In the genomic region with DNA sequence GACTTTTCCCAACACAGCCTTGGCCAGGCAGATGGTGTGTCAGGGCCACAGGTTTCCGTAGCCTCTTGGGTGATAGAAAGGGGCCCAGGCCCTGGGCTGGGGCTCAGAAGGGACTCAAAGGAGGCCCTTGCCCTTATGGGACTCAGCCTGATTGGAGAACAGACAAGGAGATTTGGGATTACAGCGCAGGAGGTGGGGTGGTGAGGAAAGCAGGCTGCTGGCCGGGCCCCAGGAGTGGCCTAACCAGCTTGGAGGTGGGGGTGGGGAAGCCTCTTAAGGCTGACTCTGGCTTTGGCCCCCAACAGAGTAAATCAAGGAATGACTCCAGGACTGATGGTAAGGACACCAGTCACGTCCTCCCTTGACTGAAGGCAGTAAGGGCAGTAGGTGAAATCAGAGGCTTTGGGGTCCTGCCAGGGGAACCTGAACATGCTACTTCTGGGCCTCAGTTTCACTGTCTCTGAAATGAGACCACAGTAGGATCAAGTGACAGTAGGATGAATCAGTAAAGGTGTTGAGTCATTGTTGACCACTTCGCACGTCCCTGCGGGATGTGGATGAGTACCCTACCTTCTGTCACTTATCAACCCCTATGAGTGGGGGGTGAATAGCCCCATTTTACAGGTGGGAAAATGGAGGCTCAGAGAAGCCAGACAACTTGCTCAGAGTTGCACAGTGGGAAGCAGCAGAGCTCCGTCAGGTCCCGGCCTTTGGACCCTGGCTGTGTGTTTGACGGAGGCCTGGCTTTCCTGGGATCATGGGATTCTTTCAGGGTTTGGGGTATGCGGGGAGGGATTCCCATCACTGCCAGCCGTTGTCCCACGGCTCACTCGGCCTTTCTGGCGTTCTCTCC, we compare ENCODE assay signal across 14 cellular contexts. TPM values are rescaled to one million over a fixed set of nuclear protein-coding genes. Genes with fewer than 3 reads are reported as not detected.
A peak's percentile ranks its signal among the peaks of the same experiment; 100 is the strongest.
DNase-seq lines count a peak whose midpoint lies in the region; ATAC-seq, FAIRE-seq and TF ChIP-seq lines count a peak whose summit lies in the region.
"Had no signal": no experiment of that assay in that cellular context is flagged by ENCODE, and none has a peak within 500 bp of the region (broad histone marks: within the 10 kb centered on the region; RNA-seq: fewer than 3 reads in every experiment).

No MANE protein-coding gene starts in this region.

- FAIRE-seq in GM12891 (lab: Jason Lieb, UNC): no peak

- peaks cover 83% of the 10 kb centered on the region for H3K4me1 ChIP-seq in BLaER1

- intact Hi-C loops in dendritic cell treated with granulocyte-macrophage colony-stimulating factor and Interleukin-4, amounts not matched to agents 40 ng/mL and 50 ng/mL, for 4 days (cut with micrococcal nuclease): no loop called here

- H3K27ac ChIP-seq in BLaER1: no peak overlapping the region

- no peak overlapping the region for H3K4me3 ChIP-seq in BLaER1

- peaks cover 36% of the 10 kb centered on the region for H3K36me3 ChIP-seq in BLaER1

- DNase-seq in NCI-H524 (lab: John Stamatoyannopoulos, UW): peak; percentile 37 to 74
- no peak for DNase-seq in neural crest cell (ENCODE audit: low read depth, low spot score)
- no peak for DNase-seq in GM12891 (ENCODE audit: insufficient read length, low spot score)
- DNase-seq in GM20000 (ENCODE audit: low spot score): no peak
- DNase-seq: activated naive CD8-positive, alpha-beta T cell treated with anti-CD3 and anti-CD28 coated beads, Interleukin-2, amount 50 U/mL, for 24 hours; CD4-positive, CD25-positive, alpha-beta regulatory T cell; HCEC 1CT; KG1; naive B cell; T1000 had no signal

- no peaks in the 10 kb centered on the region for H3K9me3 Mint-ChIP-seq in dendritic cell treated with granulocyte-macrophage colony-stimulating factor and Interleukin-4, amounts not matched to agents 40 ng/mL and 50 ng/mL, for 4 days
- no peaks in the 10 kb centered on the region for H3K9me3 Mint-ChIP-seq in neural crest cell
- H3K9me3 Mint-ChIP-seq: activated naive CD8-positive, alpha-beta T cell treated with anti-CD3 and anti-CD28 coated beads, Interleukin-2, amount 50 U/mL, for 24 hours; CD4-positive, CD25-positive, alpha-beta regulatory T cell; naive B cell had no signal

- peak overlapping the region; percentile 47 for H3K27ac Mint-ChIP-seq in dendritic cell treated with granulocyte-macrophage colony-stimulating factor and Interleukin-4, amounts not matched to agents 40 ng/mL and 50 ng/mL, for 4 days
- H3K27ac Mint-ChIP-seq in neural crest cell (ENCODE audit: unreplicated experiment): peak overlapping the region; percentile 75
- H3K27ac Mint-ChIP-seq: activated naive CD8-positive, alpha-beta T cell treated with anti-CD3 and anti-CD28 coated beads, Interleukin-2, amount 50 U/mL, for 24 hours; naive B cell had no signal

- peaks cover 17% of the 10 kb centered on the region for H3K27me3 Mint-ChIP-seq in dendritic cell treated with granulocyte-macrophage colony-stimulating factor and Interleukin-4, amounts not matched to agents 40 ng/mL and 50 ng/mL, for 4 days
- peaks cover 3% of the 10 kb centered on the region for H3K27me3 Mint-ChIP-seq in neural crest cell (ENCODE audit: low read depth)

- H3K36me3 Mint-ChIP-seq in dendritic cell treated with granulocyte-macrophage colony-stimulating factor and Interleukin-4, amounts not matched to agents 40 ng/mL and 50 ng/mL, for 4 days (ENCODE audit: low read depth): no peaks in the 10 kb centered on the region
- H3K36me3 Mint-ChIP-seq in neural crest cell (ENCODE audit: low read depth): no peaks in the 10 kb centered on the region
- H3K36me3 Mint-ChIP-seq: CD4-positive, CD25-positive, alpha-beta regulatory T cell; naive B cell had no signal

- ATAC-seq in HG02885 (IDR thresholded peaks at IDR 0.05; ENCODE audit: poor library complexity, unreplicated experiment) (no peak), GM21360 (IDR thresholded peaks at IDR 0.05; ENCODE audit: unreplicated experiment) (no peak)
- ATAC-seq: activated naive CD8-positive, alpha-beta T cell treated with anti-CD3 and anti-CD28 coated beads, Interleukin-2, amount 50 U/mL, for 24 hours had no signal

- no peaks in the 10 kb centered on the region for H3K27me3 ChIP-seq in BLaER1

- H3K4me3 Mint-ChIP-seq in dendritic cell treated with granulocyte-macrophage colony-stimulating factor and Interleukin-4, amounts not matched to agents 40 ng/mL and 50 ng/mL, for 4 days: no peak overlapping the region
- H3K4me3 Mint-ChIP-seq in neural crest cell: peak overlapping the region; percentile 93
- H3K4me3 Mint-ChIP-seq: activated naive CD8-positive, alpha-beta T cell treated with anti-CD3 and anti-CD28 coated beads, Interleukin-2, amount 50 U/mL, for 24 hours; CD4-positive, CD25-positive, alpha-beta regulatory T cell; naive B cell had no signal

- TF ChIP-seq POLR2A in GM12891 (IDR thresholded peaks at IDR 0.05; ENCODE audit: low read depth, low read length): no peak

- no peaks in the 10 kb centered on the region for H3K9me3 ChIP-seq in BLaER1

- H4K20me1 ChIP-seq in BLaER1: peaks cover 33% of the 10 kb centered on the region; the same call in 1 of the 2 replicates

- 0 out of 2 replicates have a peak overlapping the region, but pooled peaks have one; percentile 29 for H3K9ac ChIP-seq in BLaER1

- no peak overlapping the region for H3K4me2 ChIP-seq in BLaER1

- H3K4me1 Mint-ChIP-seq in dendritic cell treated with granulocyte-macrophage colony-stimulating factor and Interleukin-4, amounts not matched to agents 40 ng/mL and 50 ng/mL, for 4 days (ENCODE audit: low read depth): peaks cover 43% of the 10 kb centered on the region
- peaks cover 82% of the 10 kb centered on the region for H3K4me1 Mint-ChIP-seq in neural crest cell

- TF ChIP-seq CTCF in neural crest cell (conservative IDR thresholded peaks at IDR 0.05) (no peak), GM20000 (IDR thresholded peaks at IDR 0.05; ENCODE audit: extremely low read depth, missing control alignments) (no peak)

TF ChIP-seq in GM12891, 5 proteins besides CTCF, POLR2A, EP300 and RAD21:
- TF ChIP-seq PAX5 (IDR thresholded peaks at IDR 0.05; ENCODE audit: insufficient read depth, low read length, severe bottlenecking) (no peak), SPI1 (IDR thresholded peaks at IDR 0.05; ENCODE audit: low read depth, low read length) (no peak), TAF1 (IDR thresholded peaks at IDR 0.05; ENCODE audit: low read depth, low read length) (no peak), POLR2AphosphoS5 (IDR thresholded peaks at IDR 0.05; ENCODE audit: low read depth, low read length) (no peak), POU2F2 (IDR thresholded peaks at IDR 0.05; ENCODE audit: low read depth, low read length) (no peak)

RNA-seq across cellular contexts. Expression of gene SNAI1, which starts 4.5 kb away (rescaled TPM):
- 12.5 and 12.9 TPM in 2 replicates for total RNA-seq in neural crest cell
- polyA plus RNA-seq in GM12891 (2012; ENCODE audit: low read depth, missing spikeins): 0.42 TPM

RNA-seq across cellular contexts. Expression of gene RNF114, which starts 51.0 kb away (rescaled TPM):
- 53.0 and 59.0 TPM in 2 replicates for total RNA-seq in neural crest cell
- polyA plus RNA-seq in GM12891 (2012; ENCODE audit: low read depth, missing spikeins): 44.1 TPM

Comparison
In these comparisons a context has a peak if more than half of its experiments do, and no peak if none do; other contexts are left out.
1. DNase-seq: peak in NCI-H524 (2 of 2); none in neural crest cell (single experiment), GM12891 (single experiment) and GM20000 (single experiment).